29 cellular contexts compared by ENCODE assay signal in the genomic region with DNA sequence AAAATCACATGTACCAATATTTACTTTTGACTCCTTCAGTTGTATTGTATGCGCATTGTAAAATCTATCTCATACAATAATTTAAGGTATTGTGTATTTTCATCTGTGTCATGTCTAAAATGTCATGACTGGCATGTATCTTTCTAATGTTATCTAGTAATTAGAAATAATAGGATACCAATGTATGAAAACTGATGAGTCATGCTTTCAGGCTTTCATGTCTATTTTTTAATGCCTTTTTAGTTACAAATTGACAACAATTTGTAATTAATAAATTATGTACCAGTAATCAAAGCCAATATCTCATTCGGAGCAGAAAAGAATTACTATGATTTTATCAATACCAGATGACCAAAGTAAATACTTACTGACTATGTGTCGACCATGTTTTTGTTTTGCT.
"Had no signal": no experiment of that assay in that cellular context is flagged by ENCODE, and none has a peak within 500 bp of the region (broad histone marks: within the 10 kb centered on the region; RNA-seq: fewer than 3 reads in every experiment).

No MANE protein-coding gene starts in this region.

- H3K36me3 ChIP-seq: ovary, spleen, suprapubic skin, tibial artery, transverse colon, upper lobe of right lung, uterus had no signal

- ATAC-seq: naive thymus-derived CD8-positive, alpha-beta T cell; natural killer cell treated with Interleukin-12 subunit alpha and Interleukin-12 subunit beta and Interleukin-15 and Interleukin-18, amount 100 ng/mL, for 72 hours; psoas muscle; right cardiac atrium; sciatic nerve; stimulated activated memory B cell treated with anti-CD40 and anti-IgM and Interleukin-4, amounts not matched to agents 10 μg/mL and 1 μg/mL and 100 μg/mL, for 72 hours; stimulated activated naive CD8-positive, alpha-beta T cell treated with anti-CD3 and anti-CD28 coated beads, Interleukin-15, amount 100 ng/mL, for 72 hours; stimulated activated naive CD8-positive, alpha-beta T cell treated with anti-CD3 and anti-CD28 coated beads, Interleukin-15, Interleukin-2, amounts not matched to agents 100 U/mL and 50 U/mL, for 24 hours; upper lobe of right lung had no signal

- H3K4me2 ChIP-seq: smooth muscle cell had no signal

- H3K27me3 ChIP-seq: ovary, spleen, suprapubic skin, testis, tibial artery, transverse colon, upper lobe of right lung, uterus had no signal

- H3K4me1 ChIP-seq: parathyroid adenoma, psoas muscle, spleen, suprapubic skin, testis, tibial artery, transverse colon, upper lobe of right lung, uterus had no signal

- H3K4me3 ChIP-seq: ovary, psoas muscle, skin epidermis, smooth muscle cell, spleen, suprapubic skin, testis, tibial artery, transverse colon, upper lobe of right lung, uterus had no signal

- DNase-seq: naive thymus-derived CD8-positive, alpha-beta T cell; nephron progenitor cell; occipital lobe; ovary; posterior cingulate gyrus; psoas muscle; right cardiac atrium; spleen; stimulated activated CD4-positive, alpha-beta T cell treated with anti-CD3 and anti-CD28 coated beads, Interleukin-12 subunit alpha, Interleukin-12 subunit beta, amount 100 ng/mL, for 4 hours; stimulated activated CD4-positive, alpha-beta T cell treated with anti-CD3 and anti-CD28 coated beads, Interleukin-1b, Interleukin-23, amount 100 ng/mL, for 48 hours; stimulated activated CD4-positive, alpha-beta T cell treated with anti-CD3 and anti-CD28 coated beads, Interleukin-4, amount 100 ng/mL, for 1 hour; stimulated activated CD4-positive, alpha-beta T cell treated with anti-CD3 and anti-CD28 coated beads, Interleukin-4, amount 100 ng/mL, for 4 hours; stimulated activated CD8-positive, alpha-beta memory T cell treated with anti-CD3 and anti-CD28 coated beads, Interleukin-4, amount 100 ng/mL, for 48 hours; stimulated activated naive CD4-positive, alpha-beta T cell; stimulated activated naive CD8-positive, alpha-beta T cell treated with anti-CD3 and anti-CD28 coated beads, Interleukin-15, amount 100 ng/mL, for 72 hours; stimulated activated naive CD8-positive, alpha-beta T cell treated with anti-CD3 and anti-CD28 coated beads, Interleukin-15, Interleukin-2, amounts not matched to agents 100 U/mL and 50 U/mL, for 24 hours; substantia nigra; testis; tibial artery; transverse colon; upper lobe of right lung; uterus had no signal

- H2AFZ ChIP-seq: parathyroid adenoma had no signal

- H3K9ac ChIP-seq: parathyroid adenoma had no signal

- H3K79me2 ChIP-seq: parathyroid adenoma had no signal

- H3K27ac ChIP-seq: ovary, parathyroid adenoma, psoas muscle, skin epidermis, spleen, suprapubic skin, testis, tibial artery, transverse colon, upper lobe of right lung, uterus had no signal

- H3K9me3 ChIP-seq: ovary, psoas muscle, suprapubic skin, testis, tibial artery, transverse colon, upper lobe of right lung, uterus had no signal
